8 cellular contexts compared by ENCODE assay signal in the genomic region with DNA sequence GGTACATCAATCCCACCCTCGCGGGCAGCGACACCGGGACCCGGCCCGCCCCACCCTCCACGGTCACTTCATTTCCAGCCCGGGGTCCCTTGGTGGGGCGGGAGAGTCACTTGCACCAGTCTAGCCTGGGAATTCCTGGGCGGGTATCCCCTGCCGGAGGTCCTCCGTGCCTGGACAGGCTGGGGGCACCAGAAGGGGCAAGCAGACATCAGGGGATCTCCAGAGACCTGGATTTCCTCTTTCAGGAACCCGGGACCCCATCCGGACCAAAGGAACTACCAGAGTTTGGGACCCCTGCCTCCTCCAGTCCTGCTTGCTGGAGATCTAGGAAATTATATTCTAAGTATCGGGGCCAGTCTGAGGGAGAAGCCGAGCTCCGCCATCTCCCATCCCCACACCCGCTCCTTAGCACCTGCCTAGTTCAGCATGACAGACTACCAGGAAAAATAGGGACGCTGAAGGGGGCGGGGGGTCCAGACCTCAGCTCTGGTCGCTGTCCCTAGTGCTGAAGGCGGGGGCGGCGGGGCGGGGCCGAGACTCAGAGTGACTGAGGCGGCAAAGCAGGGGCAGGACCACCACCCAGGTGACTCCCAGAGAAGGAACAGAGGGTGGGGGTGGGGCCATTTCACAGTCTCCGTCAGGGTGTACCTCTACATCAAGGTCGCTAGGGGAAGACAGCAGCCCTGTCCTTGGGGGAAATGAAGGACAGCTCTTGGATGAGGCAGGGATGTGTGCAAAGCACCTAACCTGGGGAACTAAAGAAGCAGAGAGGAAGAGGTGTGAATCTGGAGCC. TPM values are rescaled to one million over a fixed set of nuclear protein-coding genes. Genes with fewer than 3 reads are reported as not detected.
DNase-seq lines count a peak whose midpoint lies in the region; ATAC-seq and TF ChIP-seq lines count a peak whose summit lies in the region.

No MANE protein-coding gene starts in this region.

- H3K36me3 ChIP-seq in SJSA1 (peaks cover under 1% of the 10 kb centered on the region; the same call in 1 of the 2 replicates), aorta (ENCODE audit: control insufficient read depth in 1 of 2, insufficient read depth in 2 of 2, low read length in 1 of 2) (no peaks in the 10 kb centered on the region)

- DNase-seq in DMS 273 treated with DMSO at 0.1 percent for 48 hours (lab: John Stamatoyannopoulos, UW) (peak; percentile 29), LHCN-M2 (ENCODE audit: low read depth) (peak; percentile 35), SJSA1 (ENCODE audit: low read depth in 1 of 2, low spot score in 2 of 2) (peak in 1 of 2 experiments; percentile 25), left ventricle myocardium superior (peak; percentile 69), retinal pigment epithelial cell (ENCODE audit: low read depth) (no peak), aorta (peak; percentile 71 to 90)
- peak; percentile 86 for DNase-seq in activated naive CD4-positive, alpha-beta T cell treated with anti-CD3 and anti-CD28 coated beads for 36 hours

- TF ChIP-seq CTCF in retinal pigment epithelial cell (conservative IDR thresholded peaks at IDR 0.05; ENCODE audit: low read depth, low read length) = peak; percentile 32

- H3K27me3 Mint-ChIP-seq in activated naive CD4-positive, alpha-beta T cell treated with anti-CD3 and anti-CD28 coated beads for 36 hours (ENCODE audit: low read depth) = no peaks in the 10 kb centered on the region

- peak; percentile 11 for ATAC-seq in left ventricle myocardium superior
- ATAC-seq in aorta (ENCODE audit: low FRiP score) = peak; percentile 27
- no peak for ATAC-seq in HG03520 (IDR thresholded peaks at IDR 0.05; ENCODE audit: unreplicated experiment)

- H3K9me3 ChIP-seq in SJSA1 (replicated peaks) (no peaks in the 10 kb centered on the region), aorta (ENCODE audit: control insufficient read depth, low read length) (no peaks in the 10 kb centered on the region)

- CTCF ChIA-PET in activated naive CD4-positive, alpha-beta T cell treated with anti-CD3 and anti-CD28 coated beads for 36 hours (lab: Charles Lee) = interaction anchor here (0.6 to 2.3 kb wide), 4 partner anchors 10 to 324 kb away, joined by 3 to 14 read pairs (median 4); no protein-coding TSS in a partner anchor

- peaks cover 24% of the 10 kb centered on the region for H3K4me1 Mint-ChIP-seq in activated naive CD4-positive, alpha-beta T cell treated with anti-CD3 and anti-CD28 coated beads for 36 hours (ENCODE audit: low read depth)

- 1% methylated on average over 27 to 29 of the region's 29 CpGs for WGBS in aorta, 2 donors

- peak overlapping the region; percentile 62 for H3K4me3 Mint-ChIP-seq in activated naive CD4-positive, alpha-beta T cell treated with anti-CD3 and anti-CD28 coated beads for 36 hours

- no peaks in the 10 kb centered on the region for H3K9me3 Mint-ChIP-seq in activated naive CD4-positive, alpha-beta T cell treated with anti-CD3 and anti-CD28 coated beads for 36 hours

- no peak overlapping the region for H3K27ac ChIP-seq in SJSA1
- H3K27ac ChIP-seq in aorta (ENCODE audit: low read depth in 1 of 2, low read length in 2 of 2) = no peak overlapping the region

- H3K27ac Mint-ChIP-seq in activated naive CD4-positive, alpha-beta T cell treated with anti-CD3 and anti-CD28 coated beads for 36 hours = no peak overlapping the region

- intact Hi-C loops in activated naive CD4-positive, alpha-beta T cell treated with anti-CD3 and anti-CD28 coated beads for 36 hours (cut with micrococcal nuclease) = loop anchor here (1.0 to 10.0 kb wide), 5 partner anchors 28 to 697 kb away; a partner anchor contains a TSS
- intact Hi-C loops in left ventricle myocardium superior (cut with micrococcal nuclease) = loop anchor here (10.0 kb wide), 1 partner anchor 47 kb away; a partner anchor contains a TSS
- intact Hi-C loops in aorta (cut with DNase I) = loop anchor here (1.0 to 2.0 kb wide), 2 partner anchors 45 kb away; no protein-coding TSS in a partner anchor

- no peaks in the 10 kb centered on the region for H3K36me3 Mint-ChIP-seq in activated naive CD4-positive, alpha-beta T cell treated with anti-CD3 and anti-CD28 coated beads for 36 hours (ENCODE audit: low read depth)

- H3K4me1 ChIP-seq in SJSA1 (replicated peaks) (peaks cover 31% of the 10 kb centered on the region), aorta (ENCODE audit: control insufficient read depth in 1 of 2, insufficient read depth in 2 of 2, low read length in 2 of 2) (no peaks in the 10 kb centered on the region)

- H3K4me3 ChIP-seq in SJSA1 (peak overlapping the region; percentile 60), retinal pigment epithelial cell (ENCODE audit: low read length) (peak overlapping the region; percentile 65), aorta (ENCODE audit: low read length in 2 of 2) (peak overlapping the region in 1 of 2 donors; percentile 44)

- H3K27me3 ChIP-seq in SJSA1 (replicated peaks) (no peaks in the 10 kb centered on the region), aorta (ENCODE audit: control insufficient read depth in 1 of 2, insufficient read depth in 2 of 2, low read length in 1 of 2) (no peaks in the 10 kb centered on the region)

RNA-seq across cellular contexts. Expression of a gene that starts 0.8 kb away (rescaled TPM):
- total RNA-seq in LHCN-M2 (2014; rRNA removed) (1.8 and 2.1 TPM in 2 replicates), left ventricle myocardium superior (1.5 TPM), aorta (1 to 10 TPM; 1.8 to 5.7 TPM)
- 2.2 TPM for polyA plus RNA-seq in LHCN-M2 (2012)
- total RNA-seq in SJSA1 (2014; rRNA removed; shearing (Covaris generic)) = 0.97 and 2.5 TPM in 2 replicates
- 1 to 10 TPM in 1 of 2 experiments, under 1 TPM in 1; 0.79 to 1.6 TPM for total RNA-seq in activated naive CD4-positive, alpha-beta T cell treated with anti-CD3 and anti-CD28 coated beads for 36 hours
- 1 to 10 TPM in 1 of 2 donors, under 1 TPM in 1; 0.13 to 3.1 TPM for polyA plus RNA-seq in aorta

RNA-seq across cellular contexts. Expression of a gene that starts 4.8 kb away (rescaled TPM):
- total RNA-seq in LHCN-M2 (2014; rRNA removed) (23.7 and 26.9 TPM in 2 replicates), left ventricle myocardium superior (18.9 TPM), aorta (10 to 100 TPM; 39.6 to 63.0 TPM)
- polyA plus RNA-seq in LHCN-M2 (2012) = 14.4 TPM
- 13.0 and 13.7 TPM in 2 replicates for total RNA-seq in SJSA1 (2014; rRNA removed; shearing (Covaris generic))
- total RNA-seq in activated naive CD4-positive, alpha-beta T cell treated with anti-CD3 and anti-CD28 coated beads for 36 hours = 10 to 100 TPM; 52.6 to 54.5 TPM
- polyA plus RNA-seq in aorta = 10 to 100 TPM in 1 of 2 donors, 1 to 10 TPM in 1; 9.3 to 88.6 TPM

RNA-seq across cellular contexts. Expression of a gene that starts 15.9 kb away (rescaled TPM):
- total RNA-seq in LHCN-M2 (2014; rRNA removed) (83.7 and 101 TPM in 2 replicates), left ventricle myocardium superior (62.7 TPM), aorta (10 to 100 TPM; 36.9 to 39.7 TPM)
- 119 TPM for polyA plus RNA-seq in LHCN-M2 (2012)
- total RNA-seq in SJSA1 (2014; rRNA removed; shearing (Covaris generic)) = 54.6 and 55.9 TPM in 2 replicates
- total RNA-seq in activated naive CD4-positive, alpha-beta T cell treated with anti-CD3 and anti-CD28 coated beads for 36 hours = 10 to 100 TPM; 80.3 to 82.9 TPM
- 10 to 100 TPM; 11.9 to 46.8 TPM for polyA plus RNA-seq in aorta

RNA-seq across cellular contexts. Expression of a gene that starts 22.8 kb away (rescaled TPM):
- total RNA-seq in LHCN-M2 (2014; rRNA removed) (7.8 and 15.6 TPM in 2 replicates), left ventricle myocardium superior (15.0 TPM), aorta (10 to 100 TPM; 22.8 to 28.7 TPM)
- 29.3 TPM for polyA plus RNA-seq in LHCN-M2 (2012)
- 3.7 and 11.9 TPM in 2 replicates for total RNA-seq in SJSA1 (2014; rRNA removed; shearing (Covaris generic))
- 10 to 100 TPM; 32.1 to 32.8 TPM for total RNA-seq in activated naive CD4-positive, alpha-beta T cell treated with anti-CD3 and anti-CD28 coated beads for 36 hours
- polyA plus RNA-seq in aorta = 10 to 100 TPM in 1 of 2 donors, 1 to 10 TPM in 1; 6.0 to 25.4 TPM

RNA-seq across cellular contexts. Expression of a gene that starts 23.1 kb away (rescaled TPM):
- total RNA-seq in LHCN-M2 (2014; rRNA removed) (not detected in 2 replicates), left ventricle myocardium superior (not detected), aorta (not detected)
- not detected for polyA plus RNA-seq in LHCN-M2 (2012)
- not detected in 2 replicates for total RNA-seq in SJSA1 (2014; rRNA removed; shearing (Covaris generic))
- total RNA-seq in activated naive CD4-positive, alpha-beta T cell treated with anti-CD3 and anti-CD28 coated beads for 36 hours = not detected
- 1 to 10 TPM in 1 of 2 donors, not detected in 1; 1.0 TPM for polyA plus RNA-seq in aorta
